ENCODE assay signal across 9 cellular contexts in genomic region chr11:116853461-116854073, GRCh38. TPM values are rescaled to one million over a fixed set of nuclear protein-coding genes. Genes with fewer than 3 reads are reported as not detected.
DNase-seq lines count a peak whose midpoint lies in the region; ATAC-seq, FAIRE-seq and TF ChIP-seq lines count a peak whose summit lies in the region.
"Had no signal": no experiment of that assay in that cellular context is flagged by ENCODE, and none has a peak within 500 bp of the region (broad histone marks: within the 10 kb centered on the region; RNA-seq: fewer than 3 reads in every experiment).

No MANE protein-coding gene starts in this region.

- peak overlapping the region; percentile 67 for H3K4me3 Mint-ChIP-seq in T-helper 1 cell treated with Interleukin-12 subunit alpha and Interleukin-12 subunit beta and Interleukin-4 antibody, amounts not matched to agents 30 μg/mL and 1 μg/mL, for 36 hours

- H2AFZ ChIP-seq in GM12878 (ENCODE audit: control insufficient read depth, low read depth, low read length), result peak overlapping the region; percentile 49; the same call in 1 of the 2 replicates

- H3K4me3 ChIP-seq in GM12878 (peak overlapping the region; percentile 31; the same call in 1 of the 2 replicates), neutrophil (ENCODE audit: low read depth in 1 of 2, low read length in 1 of 2) (no peak overlapping the region)

- RAD21 ChIA-PET in GM12878 (lab: Charles Lee; ENCODE audit: unreplicated experiment), result interaction anchor here (0.9 to 5.0 kb wide), 15 partner anchors 10 to 326 kb away, joined by 3 to 32 read pairs (median 5); partner anchors contain the start of gene APOA5

- peak; percentile 95 for ATAC-seq in GM19468 (IDR thresholded peaks at IDR 0.05; ENCODE audit: extremely low read depth, unreplicated experiment)
- peak; percentile 96 for ATAC-seq in HG03521 (IDR thresholded peaks at IDR 0.05; ENCODE audit: unreplicated experiment)
- peak; percentile 98 for ATAC-seq in GM12878

- no peak overlapping the region for H3K9ac ChIP-seq in GM12878 (ENCODE audit: control insufficient read depth, insufficient read depth, low read length)

- CTCF ChIA-PET in GM12878 (lab: Yijun Ruan, JAX), result interaction anchor here (1.0 to 4.2 kb wide), 17 partner anchors 13 to 378 kb away, joined by 3 to 20 read pairs (median 4); partner anchors contain the start of genes APOA5, PCSK7 and RNF214

- H3K36me3 ChIP-seq in GM12878 (ENCODE audit: control insufficient read depth in 2 of 2, insufficient read depth in 2 of 2, low read length in 1 of 2) (peaks cover 6 to 8% of the 10 kb centered on the region in 2 experiments; a peak in 3 of 4 replicates), neutrophil (peaks cover 66% of the 10 kb centered on the region)

- H3K4me1 Mint-ChIP-seq in T-helper 1 cell treated with Interleukin-12 subunit alpha and Interleukin-12 subunit beta and Interleukin-4 antibody, amounts not matched to agents 30 μg/mL and 1 μg/mL, for 36 hours (ENCODE audit: low read depth), result peaks cover 61% of the 10 kb centered on the region

- H3K9me3 ChIP-seq in GM12878 (replicated peaks; ENCODE audit: control insufficient read depth, insufficient read depth, low read length) (no peaks in the 10 kb centered on the region), neutrophil (no peaks in the 10 kb centered on the region)

- POLR2A ChIA-PET in GM12878 (lab: Charles Lee), result interaction anchor here (0.6 to 2.1 kb wide), 10 partner anchors 12 to 308 kb away, joined by 3 to 10 read pairs (median 4); partner anchors contain the start of genes PAFAH1B2 and ZPR1

- H3K27me3 ChIP-seq in GM12878 (replicated peaks in 1 of 2; ENCODE audit: control insufficient read depth in 2 of 2, insufficient read depth in 2 of 2, low read length in 1 of 2), result no peaks in the 10 kb centered on the region
- H3K27me3 ChIP-seq in neutrophil, result no peaks in the 10 kb centered on the region

- intact Hi-C loops in GM12878 (cut with micrococcal nuclease; ENCODE audit: unreplicated experiment), result no loop called here
- intact Hi-C loops in posterior vena cava (cut with DNase I), result no loop called here

- peak overlapping the region; percentile 70 for H3K4me2 ChIP-seq in GM12878 (ENCODE audit: control insufficient read depth, insufficient read depth)

- no peaks in the 10 kb centered on the region for H3K79me2 ChIP-seq in GM12878 (ENCODE audit: control insufficient read depth, insufficient read depth, low read length)

- H3K27me3 Mint-ChIP-seq in T-helper 1 cell treated with Interleukin-12 subunit alpha and Interleukin-12 subunit beta and Interleukin-4 antibody, amounts not matched to agents 30 μg/mL and 1 μg/mL, for 36 hours (ENCODE audit: low read depth), result no peaks in the 10 kb centered on the region

- peak overlapping the region; percentile 94 for H3K27ac Mint-ChIP-seq in T-helper 1 cell treated with Interleukin-12 subunit alpha and Interleukin-12 subunit beta and Interleukin-4 antibody, amounts not matched to agents 30 μg/mL and 1 μg/mL, for 36 hours

- SMC1A ChIA-PET in GM12878 (lab: Charles Lee; ENCODE audit: uncharacterized antibody, unreplicated experiment), result interaction anchor here (0.6 to 4.6 kb wide), 25 partner anchors 11 to 378 kb away, joined by 3 to 42 read pairs (median 4); partner anchors contain the start of genes APOA1, APOA5 and BUD13

- peak overlapping the region; percentile 83 for H3K27ac ChIP-seq in GM12878 (ENCODE audit: control insufficient read depth, insufficient read depth)
- peak overlapping the region; percentile 53 for H3K27ac ChIP-seq in neutrophil

- TF ChIP-seq EP300 in GM12878 (IDR thresholded peaks at IDR 0.05; ENCODE audit: borderline replicate concordance in 1 of 2, control insufficient read depth in 1 of 2, low read depth in 2 of 2, low read length in 2 of 2), result peak; percentile 79 to 84

- peaks cover 30% of the 10 kb centered on the region for H3K36me3 Mint-ChIP-seq in T-helper 1 cell treated with Interleukin-12 subunit alpha and Interleukin-12 subunit beta and Interleukin-4 antibody, amounts not matched to agents 30 μg/mL and 1 μg/mL, for 36 hours (ENCODE audit: low read depth)

- WGBS in GM12878 (ENCODE audit: insufficient coverage, insufficient replicate concordance, low lambda C conversion rate, missing lambda C conversion rate), result 0% methylated on average over 6 of the region's 6 CpGs

- in situ Hi-C loops in GM12878 (cut with MboI), result no loop called here

- DNase-seq in COLO829 (ENCODE audit: low spot score), result peak; percentile 63
- DNase-seq in GM12878 (ENCODE audit: low read depth, low spot score), result peak; percentile 90
- no peak for DNase-seq in NCI-H1694 (lab: John Stamatoyannopoulos, UW)
- no peak for DNase-seq in posterior vena cava (ENCODE audit: low spot score)

- no peaks in the 10 kb centered on the region for H4K20me1 ChIP-seq in GM12878 (ENCODE audit: control insufficient read depth, insufficient read depth)

- TF ChIP-seq POLR2A in GM12878 (IDR thresholded peaks at IDR 0.05; ENCODE audit: low read depth, low read length), result no peak

- no peak for TF ChIP-seq RAD21 in GM12878 (IDR thresholded peaks at IDR 0.05; ENCODE audit: insufficient read depth, low read depth, low read length)

- no peaks in the 10 kb centered on the region for H3K9me3 Mint-ChIP-seq in T-helper 1 cell treated with Interleukin-12 subunit alpha and Interleukin-12 subunit beta and Interleukin-4 antibody, amounts not matched to agents 30 μg/mL and 1 μg/mL, for 36 hours

- no TSS peak for BruUV-seq in GM12878 (replicated peaks; lab: Mats Ljungman, UMichigan)

- TF ChIP-seq CTCF in GM12878 (IDR thresholded peaks at IDR 0.05 in 2 of 3, conservative IDR thresholded peaks at IDR 0.05 in 1 of 3; ENCODE audit: control insufficient read depth in 2 of 3, extremely low read depth in 1 of 3, insufficient read depth in 1 of 3, low read depth in 3 of 3, low read length in 3 of 3) (no peak), neutrophil (IDR thresholded peaks at IDR 0.05) (no peak)

- H3K4me1 ChIP-seq in GM12878 (ENCODE audit: control insufficient read depth, insufficient read depth, low read length), result peaks cover 30% of the 10 kb centered on the region
- H3K4me1 ChIP-seq in neutrophil (ENCODE audit: control insufficient read depth in 1 of 2, insufficient read depth in 1 of 2, low read depth in 1 of 2, low read length in 1 of 2), result peaks cover 27 to 32% of the 10 kb centered on the region in 2 experiments

- peak; percentile 75 for FAIRE-seq in GM12878 (lab: Jason Lieb, UNC)

RNA-seq across cellular contexts. Expression of gene APOA1, which starts 16.1 kb away (rescaled TPM):
- total RNA-seq in GM12878 (2013; cell fraction: nucleolus; rRNA removed), result not detected in 2 replicates
- total RNA-seq in GM12878 (2014; rRNA removed) (0.33 and 0.56 TPM in 2 replicates), GM12878 (2014; rRNA removed; fragmentation: Illumina TruSeq; extraction: Trizol) (not detected in 2 replicates), GM12878 (2021) (2.0 and 2.4 TPM in 2 replicates), posterior vena cava (under 1 TPM in 1 of 2 donors, not detected in 1; 0.79 TPM)
- not detected for polyA plus RNA-seq in GM12878 (2011; ENCODE audit: low read depth)
- polyA plus RNA-seq in GM12878 (2011; rRNA removed) (0.10 TPM in 1 of 2 replicates, not detected in the other), GM12878 (2014; fragmentation: Illumina TruSeq; extraction: Trizol) (not detected in 2 replicates), GM12878 (2014; fragmentation: Nextera tagmentation; extraction: Ambion mirVana) (under 1 TPM; 0.16 to 0.24 TPM), GM12878 (2014; rRNA removed) (0.41 TPM in 1 of 2 replicates, not detected in the other), GM12878 (2016; fragmentation: Nextera tagmentation; extraction: Ambion mirVana) (under 1 TPM; 0.23 to 0.42 TPM)
- 0.07 and 0.18 TPM in 2 replicates for polyA plus RNA-seq in GM12878 (2011; cell fraction: cytosol; rRNA removed)
- polyA plus RNA-seq in GM12878 (2011; cell fraction: nucleus; rRNA removed), result 0.59 and 0.73 TPM in 2 replicates
- polyA plus RNA-seq in GM12878 (2012), result 0.13 and 0.35 TPM in 2 replicates
- 0.21 TPM in 1 of 2 replicates, not detected in the other for polyA minus RNA-seq in GM12878 (2011; rRNA and poly(A)+ RNA removed)
- not detected in 2 replicates for polyA minus RNA-seq in GM12878 (2011; cell fraction: cytosol; rRNA and poly(A)+ RNA removed)
- 1.5 TPM in 1 of 2 replicates, not detected in the other for polyA minus RNA-seq in GM12878 (2011; cell fraction: nucleus; rRNA and poly(A)+ RNA removed)
- total RNA-seq: NCI-H460 had no signal

RNA-seq across cellular contexts. Expression of gene APOC3, which starts 23.9 kb away (rescaled TPM):
- not detected in 2 replicates for total RNA-seq in GM12878 (2013; cell fraction: nucleolus; rRNA removed)
- not detected in 2 replicates for total RNA-seq in GM12878 (2014; rRNA removed)
- total RNA-seq in GM12878 (2014; rRNA removed; fragmentation: Illumina TruSeq; extraction: Trizol), result not detected in 2 replicates
- total RNA-seq in GM12878 (2021), result 1.2 and 1.9 TPM in 2 replicates
- not detected for polyA plus RNA-seq in GM12878 (2011; ENCODE audit: low read depth)
- polyA plus RNA-seq in GM12878 (2011; rRNA removed), result not detected in 2 replicates
- polyA plus RNA-seq in GM12878 (2011; cell fraction: cytosol; rRNA removed), result not detected in 2 replicates
- polyA plus RNA-seq in GM12878 (2011; cell fraction: nucleus; rRNA removed), result not detected in 2 replicates
- not detected in 2 replicates for polyA plus RNA-seq in GM12878 (2012)
- polyA plus RNA-seq in GM12878 (2014; fragmentation: Illumina TruSeq; extraction: Trizol), result not detected in 2 replicates
- polyA plus RNA-seq in GM12878 (2014; fragmentation: Nextera tagmentation; extraction: Ambion mirVana), result not detected
- not detected in 2 replicates for polyA plus RNA-seq in GM12878 (2014; rRNA removed)
- not detected for polyA plus RNA-seq in GM12878 (2016; fragmentation: Nextera tagmentation; extraction: Ambion mirVana)
- polyA minus RNA-seq in GM12878 (2011; rRNA and poly(A)+ RNA removed), result not detected in 2 replicates
- not detected in 2 replicates for polyA minus RNA-seq in GM12878 (2011; cell fraction: cytosol; rRNA and poly(A)+ RNA removed)
- polyA minus RNA-seq in GM12878 (2011; cell fraction: nucleus; rRNA and poly(A)+ RNA removed), result not detected in 2 replicates
- not detected for total RNA-seq in posterior vena cava
- total RNA-seq: NCI-H460 had no signal

RNA-seq across cellular contexts. Expression of gene APOA4, which starts 30.5 kb away (rescaled TPM):
- not detected in 2 replicates for total RNA-seq in GM12878 (2013; cell fraction: nucleolus; rRNA removed)
- not detected in 2 replicates for total RNA-seq in GM12878 (2014; rRNA removed)
- not detected in 2 replicates for total RNA-seq in GM12878 (2014; rRNA removed; fragmentation: Illumina TruSeq; extraction: Trizol)
- not detected in 2 replicates for total RNA-seq in GM12878 (2021)
- not detected for polyA plus RNA-seq in GM12878 (2011; ENCODE audit: low read depth)
- not detected in 2 replicates for polyA plus RNA-seq in GM12878 (2011; rRNA removed)
- not detected in 2 replicates for polyA plus RNA-seq in GM12878 (2011; cell fraction: cytosol; rRNA removed)
- not detected in 2 replicates for polyA plus RNA-seq in GM12878 (2011; cell fraction: nucleus; rRNA removed)
- not detected in 2 replicates for polyA plus RNA-seq in GM12878 (2012)
- not detected in 2 replicates for polyA plus RNA-seq in GM12878 (2014; fragmentation: Illumina TruSeq; extraction: Trizol)
- polyA plus RNA-seq in GM12878 (2014; fragmentation: Nextera tagmentation; extraction: Ambion mirVana), result not detected
- polyA plus RNA-seq in GM12878 (2014; rRNA removed), result not detected in 2 replicates
- polyA plus RNA-seq in GM12878 (2016; fragmentation: Nextera tagmentation; extraction: Ambion mirVana), result not detected
- polyA minus RNA-seq in GM12878 (2011; rRNA and poly(A)+ RNA removed), result not detected in 2 replicates
- polyA minus RNA-seq in GM12878 (2011; cell fraction: cytosol; rRNA and poly(A)+ RNA removed), result not detected in 2 replicates
- not detected in 2 replicates for polyA minus RNA-seq in GM12878 (2011; cell fraction: nucleus; rRNA and poly(A)+ RNA removed)
- total RNA-seq in posterior vena cava, result 1 to 10 TPM in 1 of 2 donors, not detected in 1; 2.0 TPM
- total RNA-seq: NCI-H460 had no signal

Comparison
In these comparisons a context has a peak if more than half of its experiments do, and no peak if none do; other contexts are left out.
1. DNase-seq: peak in COLO829 (single experiment) and GM12878 (single experiment); none in NCI-H1694 (single experiment) and posterior vena cava (single experiment).
2. Peak in every context shown above with its lines, with median percentiles within 50 percentile points of each other: ATAC-seq.